ENCODE assay signal across 18 cellular contexts in genomic region chr2:214378455-214379103, GRCh38. TPM values are rescaled to one million over a fixed set of nuclear protein-coding genes. Genes with fewer than 3 reads are reported as not detected.
DNase-seq lines count a peak whose midpoint lies in the region; ATAC-seq, FAIRE-seq and TF ChIP-seq lines count a peak whose summit lies in the region.
"Had no signal": no experiment of that assay in that cellular context is flagged by ENCODE, and none has a peak within 500 bp of the region (broad histone marks: within the 10 kb centered on the region; RNA-seq: fewer than 3 reads in every experiment).

No MANE protein-coding gene starts in this region.

- 91% methylated on average over 3 of the region's 3 CpGs; no CpG with 5 or more reads in 1 of the 2 experiments for WGBS in H1 (ENCODE audit: extremely low coverage in 1 of 2, insufficient coverage in 1 of 2, insufficient read length in 1 of 2, insufficient replicate concordance in 2 of 2, low coverage in 1 of 2, low lambda C conversion rate in 2 of 2, missing lambda C conversion rate in 1 of 2), 2 experiments
- WGBS in thyroid gland, 2 donors: 15 to 21% methylated on average over 3 of the region's 3 CpGs

- no peak overlapping the region for H2AFZ ChIP-seq in H1 (ENCODE audit: low read length)

- H3K79me2 ChIP-seq in H1 (ENCODE audit: control insufficient read depth in 1 of 2, insufficient read depth in 2 of 2, low read length in 2 of 2): no peaks in the 10 kb centered on the region

- no peak for ATAC-seq in GM21619 (IDR thresholded peaks at IDR 0.05; ENCODE audit: unreplicated experiment)
- ATAC-seq: activated CD8-positive, alpha-beta T cell treated with anti-CD3 and anti-CD28 coated beads, Interleukin-2, amount 10 ng/mL, durations not matched to agents 7 days and 5 days; gastrocnemius medialis had no signal

- H3K9me3 ChIP-seq in H1 (ENCODE audit: insufficient read depth in 2 of 2, low read depth in 1 of 2, low read length in 1 of 2) (no peaks in the 10 kb centered on the region), thyroid gland (no peaks in the 10 kb centered on the region)
- H3K9me3 ChIP-seq: gastrocnemius medialis, SJSA1, tibial nerve had no signal

- TF ChIP-seq CTCF in H1 (IDR thresholded peaks at IDR 0.05; ENCODE audit: control extremely low read depth in 1 of 3, insufficient read depth in 1 of 3, low read depth in 1 of 3, low read length in 3 of 3) (peak; percentile 23 to 57 (median 27); a peak in 3 of 4 replicates), thyroid gland (IDR thresholded peaks at IDR 0.05) (no peak)

- no peak overlapping the region for H3K27ac ChIP-seq in H1 (ENCODE audit: low read depth, low read length)
- H3K27ac ChIP-seq in thyroid gland: no peak overlapping the region
- H3K27ac ChIP-seq: gastrocnemius medialis, KMS-11, SJSA1, tibial nerve had no signal

- TF ChIP-seq RAD21 in H1 (IDR thresholded peaks at IDR 0.05 in 1 of 2, conservative IDR thresholded peaks at IDR 0.05 in 1 of 2; ENCODE audit: low read depth in 2 of 2, low read length in 2 of 2): peak; percentile 51 to 61

- H3K14ac ChIP-seq in H1 (ENCODE audit: insufficient read length): no peak overlapping the region

- no peak overlapping the region for H3K23ac ChIP-seq in H1 (ENCODE audit: insufficient read length)

- no peaks in the 10 kb centered on the region for H3K23me2 ChIP-seq in H1 (ENCODE audit: low read depth, low read length)

- no peak overlapping the region for H4K8ac ChIP-seq in H1 (ENCODE audit: extremely low read depth, insufficient read depth, low read length)

- CTCF ChIA-PET in H1 (lab: Charles Lee; ENCODE audit: partially characterized antibody): interaction anchor here (0.5 to 1.3 kb wide), 6 partner anchors 12 to 209 kb away, joined by 3 to 5 read pairs (median 3); no protein-coding TSS in a partner anchor

- FAIRE-seq in H1 (lab: Jason Lieb, UNC): no peak
- FAIRE-seq: islet of Langerhans had no signal

- no peaks in the 10 kb centered on the region for H3K79me1 ChIP-seq in H1 (ENCODE audit: low read depth, low read length)

- TF ChIP-seq POLR2A in H1 (IDR thresholded peaks at IDR 0.05; ENCODE audit: control extremely low read depth in 1 of 2, low read depth in 2 of 2, low read length in 2 of 2) (no peak), thyroid gland (IDR thresholded peaks at IDR 0.05) (no peak)

- no peak overlapping the region for H4K91ac ChIP-seq in H1 (replicated peaks; ENCODE audit: insufficient read length, low read length)

- no peak overlapping the region for H2AK5ac ChIP-seq in H1 (ENCODE audit: low read depth, low read length)

- no peak overlapping the region for H2BK15ac ChIP-seq in H1 (ENCODE audit: low read length)

- H2BK120ac ChIP-seq in H1 (replicated peaks; ENCODE audit: low read depth, low read length): no peak overlapping the region

- H4K5ac ChIP-seq in H1 (ENCODE audit: insufficient read length, low read depth, low read length): no peak overlapping the region

- H3K4ac ChIP-seq in H1 (replicated peaks; ENCODE audit: insufficient read length, low read depth, low read length): no peak overlapping the region

- POLR2A ChIA-PET in H1 (lab: Charles Lee; ENCODE audit: partially characterized antibody): interaction anchor here (0.6 kb wide), 1 partner anchor 1439 kb away, joined by 3 read pairs; no protein-coding TSS in a partner anchor

- H3K36me3 ChIP-seq in H1 (ENCODE audit: control insufficient read depth in 2 of 4, insufficient read depth in 4 of 4, low read length in 3 of 4) (no peaks in the 10 kb centered on the region), thyroid gland (no peaks in the 10 kb centered on the region)
- H3K36me3 ChIP-seq: gastrocnemius medialis, SJSA1, tibial nerve had no signal

- no peak overlapping the region for H3K4me3 ChIP-seq in H1 (ENCODE audit: extremely low read depth in 1 of 4, insufficient read depth in 2 of 4, low read depth in 3 of 4, low read length in 4 of 4)
- H3K4me3 ChIP-seq in thyroid gland (replicated peaks in 1 of 3): no peak overlapping the region
- H3K4me3 ChIP-seq: gastrocnemius medialis, SJSA1, tibial nerve had no signal

- no peak overlapping the region for H3K56ac ChIP-seq in H1 (replicated peaks; ENCODE audit: insufficient read length, low read depth, low read length)

- intact Hi-C loops in thyroid gland (cut with DNase I): no loop called here

- H3K27me3 ChIP-seq in H1 (replicated peaks in 1 of 4; ENCODE audit: control insufficient read depth in 3 of 4, extremely low read depth in 1 of 4, insufficient read depth in 3 of 4, low read length in 3 of 4) (no peaks in the 10 kb centered on the region), thyroid gland (no peaks in the 10 kb centered on the region)
- H3K27me3 ChIP-seq: gastrocnemius medialis, tibial nerve had no signal

- no peaks in the 10 kb centered on the region for H3K4me1 ChIP-seq in H1 (replicated peaks in 1 of 4; ENCODE audit: control insufficient read depth in 3 of 4, insufficient read depth in 4 of 4, low read length in 3 of 4)
- no peaks in the 10 kb centered on the region for H3K4me1 ChIP-seq in thyroid gland
- H3K4me1 ChIP-seq: SJSA1, tibial nerve had no signal

- H3K4me2 ChIP-seq in H1 (ENCODE audit: insufficient read depth in 1 of 2, low read depth in 2 of 2, low read length in 2 of 2): no peak overlapping the region
- H3K4me2 ChIP-seq: KMS-11 had no signal

- H2BK5ac ChIP-seq in H1 (ENCODE audit: low read depth, low read length): no peak overlapping the region

- no peak overlapping the region for H3K9ac ChIP-seq in H1 (replicated peaks in 1 of 4; ENCODE audit: extremely low read depth in 1 of 4, low read depth in 3 of 4, low read length in 3 of 4)
- H3K9ac ChIP-seq: KMS-11 had no signal

- no peak overlapping the region for H2BK12ac ChIP-seq in H1 (ENCODE audit: low read depth, low read length)

- DNase-seq in SIG-M5 treated with dmso at 0.1 percent for 504 hours (lab: John Stamatoyannopoulos, UW; ENCODE audit: unreplicated experiment) (peak; percentile 23), SIG-M5 (lab: John Stamatoyannopoulos, UW) (no peak), NCI-H446 treated with DMSO at 0.1 percent for 48 hours (lab: John Stamatoyannopoulos, UW) (peak; percentile 52), H1 (ENCODE audit: low read depth in 1 of 2, low spot score in 2 of 2) (no peak), thyroid gland (peak; percentile 68 to 83), COR-L47 (lab: John Stamatoyannopoulos, UW) (no peak), pons (ENCODE audit: low spot score) (no peak)
- DNase-seq: activated CD8-positive, alpha-beta T cell treated with anti-CD3 and anti-CD28 coated beads, Interleukin-2, amount 10 ng/mL, durations not matched to agents 7 days and 5 days; activated gamma-delta T cell; effector CD4-positive, alpha-beta T cell; gastrocnemius medialis; stimulated activated CD4-positive, alpha-beta T cell treated with anti-CD3 and anti-CD28 coated beads, Interleukin-1b, Interleukin-23, amount 100 ng/mL, for 48 hours; stimulated activated CD8-positive, alpha-beta memory T cell treated with anti-CD3 and anti-CD28 coated beads, Interleukin-4, amount 100 ng/mL, for 48 hours had no signal

- H3K18ac ChIP-seq in H1 (ENCODE audit: extremely low read depth, low read length): no peak overlapping the region

- H4K20me1 ChIP-seq in H1 (replicated peaks in 1 of 2; ENCODE audit: control insufficient read depth in 1 of 2, insufficient read depth in 2 of 2, low read length in 2 of 2): no peaks in the 10 kb centered on the region

- no peak for TF ChIP-seq EP300 in H1 (IDR thresholded peaks at IDR 0.05; ENCODE audit: borderline replicate concordance in 1 of 2, low read depth in 2 of 2, low read length in 2 of 2)

- H2BK20ac ChIP-seq in H1 (ENCODE audit: low read length): no peak overlapping the region

TF ChIP-seq in H1, 55 proteins besides CTCF, POLR2A, EP300 and RAD21:
- TF ChIP-seq, protein P1, sequence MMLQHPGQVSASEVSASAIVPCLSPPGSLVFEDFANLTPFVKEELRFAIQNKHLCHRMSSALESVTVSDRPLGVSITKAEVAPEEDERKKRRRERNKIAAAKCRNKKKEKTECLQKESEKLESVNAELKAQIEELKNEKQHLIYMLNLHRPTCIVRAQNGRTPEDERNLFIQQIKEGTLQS (IDR thresholded peaks at IDR 0.05; ENCODE audit: insufficient read depth, low read depth, low read length): no peak
- TF ChIP-seq KDM4A (IDR thresholded peaks at IDR 0.05; ENCODE audit: low read depth, low read length, severe bottlenecking): no peak
- no peak for TF ChIP-seq KDM5A (IDR thresholded peaks at IDR 0.05; ENCODE audit: low read length)

RNA-seq across cellular contexts. Expression of gene VWC2L, which starts 32.3 kb away (rescaled TPM):
- total RNA-seq in H1 (2021; fragmentation: NEBNext Ultra II Directional; extraction: Animal tissue kit (Norgen Biotek cat#: 25700)): not detected in 2 replicates
- polyA plus RNA-seq in H1 (2011; rRNA removed): not detected in 2 replicates
- not detected for polyA plus RNA-seq in H1 (2011; cell fraction: cytosol; rRNA removed)
- not detected for polyA plus RNA-seq in H1 (2011; cell fraction: nucleus; rRNA removed)
- polyA plus RNA-seq in H1 (2012, experiment 1 of 2): not detected in 4 replicates
- polyA plus RNA-seq in H1 (2012, experiment 2 of 2): not detected
- polyA plus RNA-seq in H1 (2013, experiment 1 of 2): not detected
- polyA plus RNA-seq in H1 (2013, experiment 2 of 2): not detected
- polyA minus RNA-seq in H1 (2011; rRNA and poly(A)+ RNA removed): 0.35 TPM in 1 of 2 replicates, not detected in the other
- not detected for polyA minus RNA-seq in H1 (2011; cell fraction: cytosol; rRNA and poly(A)+ RNA removed)
- polyA minus RNA-seq in H1 (2011; cell fraction: nucleus; rRNA and poly(A)+ RNA removed): 0.30 TPM
- not detected for total RNA-seq in thyroid gland
- total RNA-seq: activated CD8-positive, alpha-beta T cell treated with anti-CD3 and anti-CD28 coated beads, Interleukin-2, amount 10 ng/mL, durations not matched to agents 7 days and 5 days; gastrocnemius medialis; SJSA1; tibial nerve had no signal

Comparison
In these comparisons a context has a peak if more than half of its experiments do, and no peak if none do; other contexts are left out.
1. DNase-seq: peak in SIG-M5 treated with dmso at 0.1 percent for 504 hours (single experiment), NCI-H446 treated with DMSO at 0.1 percent for 48 hours (single experiment) and thyroid gland (2 of 2); none in SIG-M5 (single experiment), H1 (0 of 2), COR-L47 (single experiment) and pons (single experiment).
2. CTCF ChIP-seq: peak in H1 (3 of 3); none in thyroid gland (0 of 6).